In the genomic region with DNA sequence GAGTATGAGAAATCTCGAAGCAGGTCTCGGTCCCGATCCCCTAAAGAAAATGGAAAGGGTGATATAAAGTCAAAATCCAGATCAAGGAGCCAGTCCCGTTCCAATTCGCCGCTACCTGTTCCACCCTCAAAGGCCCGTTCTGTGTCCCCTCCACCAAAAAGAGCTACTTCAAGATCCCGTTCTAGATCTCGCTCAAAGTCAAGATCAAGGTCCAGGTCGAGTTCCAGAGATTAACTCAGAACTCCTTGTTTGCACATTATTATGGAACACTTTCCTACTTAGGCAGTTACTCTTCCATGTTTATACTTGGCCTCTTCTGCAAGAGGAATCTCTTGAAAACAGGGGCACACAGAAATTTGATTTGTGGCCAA, we compare ENCODE assay signal across 13 cellular contexts. TPM values are rescaled to one million over a fixed set of nuclear protein-coding genes. Genes with fewer than 3 reads are reported as not detected.
DNase-seq lines count a peak whose midpoint lies in the region; ATAC-seq, FAIRE-seq and TF ChIP-seq lines count a peak whose summit lies in the region.
"Had no signal": no experiment of that assay in that cellular context is flagged by ENCODE, and none has a peak within 500 bp of the region (broad histone marks: within the 10 kb centered on the region; RNA-seq: fewer than 3 reads in every experiment).

No MANE protein-coding gene starts in this region.

- no peak for ATAC-seq in foreskin keratinocyte
- ATAC-seq: heart left ventricle had no signal

- no peak overlapping the region for H3K4me3 ChIP-seq in CD4-positive, alpha-beta memory T cell (ENCODE audit: low read length in 2 of 2)
- no peak overlapping the region for H3K4me3 ChIP-seq in BE2C (ENCODE audit: low read depth, low read length)
- H3K4me3 ChIP-seq: heart left ventricle had no signal

- FAIRE-seq in GM12891 (lab: Jason Lieb, UNC): no peak

- peaks cover 59% of the 10 kb centered on the region for H3K36me3 ChIP-seq in CD4-positive, alpha-beta memory T cell (ENCODE audit: insufficient read depth, low read length)
- H3K36me3 ChIP-seq in BE2C: peaks cover 72% of the 10 kb centered on the region

- no peaks in the 10 kb centered on the region for H3K27me3 Mint-ChIP-seq in CD4-positive, alpha-beta memory T cell
- H3K27me3 Mint-ChIP-seq in activated T-helper 2 cell treated with anti-CD3 and anti-CD28 coated beads, Interferon-gamma antibody, Interleukin-2, Interleukin-4, amounts not matched to agents 10 μg/mL and 5 μg/mL and 100 μg/mL, durations not matched to agents 14 hours and 24 hours and 36 hours (ENCODE audit: low read depth): no peaks in the 10 kb centered on the region
- H3K27me3 Mint-ChIP-seq in mesothelial cell of epicardium (ENCODE audit: low read depth): no peaks in the 10 kb centered on the region

- DNase-seq in CD4-positive, alpha-beta memory T cell: no peak
- DNase-seq in GM12891 (ENCODE audit: insufficient read length, low spot score) (no peak), mesothelial cell of epicardium (ENCODE audit: low spot score in 2 of 2, unreplicated experiment in 2 of 2) (no peak), BE2C (no peak), foreskin keratinocyte (no peak), NCI-H2171 treated with DMSO at 0.1 percent for 48 hours (lab: John Stamatoyannopoulos, UW) (no peak)
- no peak for DNase-seq in activated T-helper 2 cell treated with anti-CD3 and anti-CD28 coated beads, Interferon-gamma antibody, Interleukin-2, Interleukin-4, amounts not matched to agents 10 μg/mL and 5 μg/mL and 100 μg/mL, durations not matched to agents 14 hours and 24 hours and 36 hours (ENCODE audit: low spot score)
- DNase-seq: cerebellar nuclear complex, heart left ventricle, NCI-H1694 treated with DMSO at 0.1 percent for 48 hours, NCI-H510A, SHP77 treated with DMSO at 0.1 percent for 48 hours had no signal

- H3K27me3 ChIP-seq in CD4-positive, alpha-beta memory T cell (ENCODE audit: insufficient read depth, low read length): no peaks in the 10 kb centered on the region
- H3K27me3 ChIP-seq in BE2C: no peaks in the 10 kb centered on the region
- H3K27me3 ChIP-seq in foreskin keratinocyte: no peaks in the 10 kb centered on the region
- H3K27me3 ChIP-seq: heart left ventricle had no signal

- H3K4me3 Mint-ChIP-seq in CD4-positive, alpha-beta memory T cell: peak overlapping the region in 5 of 8 donors; percentile 2 to 74 (median 63)
- H3K4me3 Mint-ChIP-seq in activated T-helper 2 cell treated with anti-CD3 and anti-CD28 coated beads, Interferon-gamma antibody, Interleukin-2, Interleukin-4, amounts not matched to agents 10 μg/mL and 5 μg/mL and 100 μg/mL, durations not matched to agents 14 hours and 24 hours and 36 hours (ENCODE audit: low read depth): peak overlapping the region; percentile 23
- H3K4me3 Mint-ChIP-seq in mesothelial cell of epicardium: peak overlapping the region; percentile 41

- peaks cover 36% of the 10 kb centered on the region for H3K4me1 ChIP-seq in CD4-positive, alpha-beta memory T cell (ENCODE audit: insufficient read depth, low read length)
- H3K4me1 ChIP-seq in BE2C (no peaks in the 10 kb centered on the region), foreskin keratinocyte (peaks cover 4% of the 10 kb centered on the region)

- peak; percentile 53; the same call in 1 of the 2 replicates for TF ChIP-seq POLR2A in GM12891 (IDR thresholded peaks at IDR 0.05; ENCODE audit: low read depth, low read length)

- POLR2A ChIA-PET in CD4-positive, alpha-beta memory T cell (lab: Charles Lee; ENCODE audit: partially characterized antibody): no interaction called here

- peak overlapping the region in 3 of 7 donors; percentile 0 to 93 (median 78) for H3K27ac Mint-ChIP-seq in CD4-positive, alpha-beta memory T cell
- H3K27ac Mint-ChIP-seq in activated T-helper 2 cell treated with anti-CD3 and anti-CD28 coated beads, Interferon-gamma antibody, Interleukin-2, Interleukin-4, amounts not matched to agents 10 μg/mL and 5 μg/mL and 100 μg/mL, durations not matched to agents 14 hours and 24 hours and 36 hours: no peak overlapping the region
- peak overlapping the region; percentile 50 for H3K27ac Mint-ChIP-seq in mesothelial cell of epicardium

- H3K27ac ChIP-seq in CD4-positive, alpha-beta memory T cell (ENCODE audit: low read depth, low read length): no peak overlapping the region
- no peak overlapping the region for H3K27ac ChIP-seq in foreskin keratinocyte
- H3K27ac ChIP-seq: heart left ventricle, HL-60 had no signal

- peaks cover 55 to 74% of the 10 kb centered on the region in 2 donors for H3K36me3 Mint-ChIP-seq in CD4-positive, alpha-beta memory T cell
- H3K36me3 Mint-ChIP-seq in activated T-helper 2 cell treated with anti-CD3 and anti-CD28 coated beads, Interferon-gamma antibody, Interleukin-2, Interleukin-4, amounts not matched to agents 10 μg/mL and 5 μg/mL and 100 μg/mL, durations not matched to agents 14 hours and 24 hours and 36 hours (ENCODE audit: low read depth): peaks cover 74% of the 10 kb centered on the region
- peaks cover 43% of the 10 kb centered on the region for H3K36me3 Mint-ChIP-seq in mesothelial cell of epicardium

- H3K9me3 ChIP-seq in CD4-positive, alpha-beta memory T cell (ENCODE audit: control insufficient read depth in 1 of 2, low read length in 2 of 2): no peaks in the 10 kb centered on the region
- no peaks in the 10 kb centered on the region for H3K9me3 ChIP-seq in BE2C
- H3K9me3 ChIP-seq: heart left ventricle had no signal

- intact Hi-C loops in CD4-positive, alpha-beta memory T cell (cut with micrococcal nuclease): no loop called here
- intact Hi-C loops in activated T-helper 2 cell treated with anti-CD3 and anti-CD28 coated beads, Interferon-gamma antibody, Interleukin-2, Interleukin-4, amounts not matched to agents 10 μg/mL and 5 μg/mL and 100 μg/mL, durations not matched to agents 14 hours and 24 hours and 36 hours (cut with micrococcal nuclease): no loop called here

- peaks cover 31 to 65% (median 36%) of the 10 kb centered on the region in 4 donors for H3K4me1 Mint-ChIP-seq in CD4-positive, alpha-beta memory T cell
- H3K4me1 Mint-ChIP-seq in activated T-helper 2 cell treated with anti-CD3 and anti-CD28 coated beads, Interferon-gamma antibody, Interleukin-2, Interleukin-4, amounts not matched to agents 10 μg/mL and 5 μg/mL and 100 μg/mL, durations not matched to agents 14 hours and 24 hours and 36 hours (ENCODE audit: low read depth): peaks cover 25% of the 10 kb centered on the region
- peaks cover 29% of the 10 kb centered on the region for H3K4me1 Mint-ChIP-seq in mesothelial cell of epicardium

- TF ChIP-seq CTCF in mesothelial cell of epicardium (IDR thresholded peaks at IDR 0.05; ENCODE audit: unreplicated experiment) (no peak), BE2C (IDR thresholded peaks at IDR 0.05; ENCODE audit: low read depth, low read length) (no peak), foreskin keratinocyte (conservative IDR thresholded peaks at IDR 0.05) (no peak)

- CTCF ChIA-PET in CD4-positive, alpha-beta memory T cell (lab: Charles Lee; ENCODE audit: partially characterized antibody): no interaction called here

- H3K9me3 Mint-ChIP-seq in CD4-positive, alpha-beta memory T cell: no peaks in the 10 kb centered on the region
- no peaks in the 10 kb centered on the region for H3K9me3 Mint-ChIP-seq in activated T-helper 2 cell treated with anti-CD3 and anti-CD28 coated beads, Interferon-gamma antibody, Interleukin-2, Interleukin-4, amounts not matched to agents 10 μg/mL and 5 μg/mL and 100 μg/mL, durations not matched to agents 14 hours and 24 hours and 36 hours
- H3K9me3 Mint-ChIP-seq in mesothelial cell of epicardium: no peaks in the 10 kb centered on the region

TF ChIP-seq in GM12891, 5 proteins besides CTCF, POLR2A, EP300 and RAD21:
- TF ChIP-seq PAX5 (IDR thresholded peaks at IDR 0.05; ENCODE audit: insufficient read depth, low read length, severe bottlenecking) (no peak), SPI1 (IDR thresholded peaks at IDR 0.05; ENCODE audit: low read depth, low read length) (no peak), POLR2AphosphoS5 (IDR thresholded peaks at IDR 0.05; ENCODE audit: low read depth, low read length) (peak; percentile 55; the same call in 1 of the 2 replicates), TAF1 (IDR thresholded peaks at IDR 0.05; ENCODE audit: low read depth, low read length) (no peak)

RNA-seq across cellular contexts. Expression of a gene that starts 3.1 kb away (rescaled TPM):
- 100 to 1,000 TPM; 175 to 186 TPM for total RNA-seq in CD4-positive, alpha-beta memory T cell
- polyA plus RNA-seq in CD4-positive, alpha-beta memory T cell: 10 to 100 TPM; 30.6 to 47.1 TPM
- polyA plus RNA-seq in GM12891 (2012; ENCODE audit: low read depth, missing spikeins): 115 TPM
- total RNA-seq in activated T-helper 2 cell treated with anti-CD3 and anti-CD28 coated beads, Interferon-gamma antibody, Interleukin-2, Interleukin-4, amounts not matched to agents 10 μg/mL and 5 μg/mL and 100 μg/mL, durations not matched to agents 14 hours and 24 hours and 36 hours: 179 and 187 TPM in 2 replicates
- total RNA-seq in mesothelial cell of epicardium: 298 to 316 TPM (median 309 TPM) in 3 replicates
- 126 TPM for polyA plus RNA-seq in BE2C (2012; ENCODE audit: insufficient read depth, insufficient read length, low read depth)
- total RNA-seq in foreskin keratinocyte: 75.7 and 82.6 TPM in 2 replicates
- 56.8 and 65.6 TPM in 2 replicates for polyA plus RNA-seq in foreskin keratinocyte

RNA-seq across cellular contexts. Expression of a gene that starts 46.7 kb away (rescaled TPM):
- 10 to 100 TPM; 18.3 to 22.5 TPM for total RNA-seq in CD4-positive, alpha-beta memory T cell
- polyA plus RNA-seq in CD4-positive, alpha-beta memory T cell: 1 to 10 TPM; 1.3 to 1.4 TPM
- polyA plus RNA-seq in GM12891 (2012; ENCODE audit: low read depth, missing spikeins): 2.8 TPM
- 10.5 and 13.8 TPM in 2 replicates for total RNA-seq in activated T-helper 2 cell treated with anti-CD3 and anti-CD28 coated beads, Interferon-gamma antibody, Interleukin-2, Interleukin-4, amounts not matched to agents 10 μg/mL and 5 μg/mL and 100 μg/mL, durations not matched to agents 14 hours and 24 hours and 36 hours
- 44.3 to 46.7 TPM (median 45.8 TPM) in 3 replicates for total RNA-seq in mesothelial cell of epicardium
- 2.2 TPM for polyA plus RNA-seq in BE2C (2012; ENCODE audit: insufficient read depth, insufficient read length, low read depth)
- total RNA-seq in foreskin keratinocyte: 4.2 and 4.8 TPM in 2 replicates
- polyA plus RNA-seq in foreskin keratinocyte: 1.5 and 2.4 TPM in 2 replicates
